1 cellular context compared by ENCODE assay signal in the genomic region with DNA sequence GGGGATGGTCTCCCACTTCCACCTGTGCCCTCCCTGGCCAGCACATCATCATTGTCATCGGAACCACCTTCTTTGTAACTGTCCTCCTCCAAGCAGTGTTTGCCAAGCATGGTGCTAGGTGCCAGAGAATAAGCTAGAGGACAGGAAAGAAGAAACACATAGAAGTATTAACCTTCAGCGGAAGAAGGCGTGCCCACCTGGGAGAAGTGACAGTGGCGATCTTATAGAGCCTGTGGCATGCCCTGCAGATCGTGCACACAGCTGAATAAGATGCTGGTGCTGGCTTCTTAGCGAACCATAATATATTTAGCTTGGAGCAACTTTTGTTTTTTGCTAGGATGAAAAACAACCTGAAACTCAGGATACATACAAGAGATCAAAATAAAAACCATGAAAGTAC.
TF ChIP-seq lines count a peak whose summit lies in the region.

No MANE protein-coding gene starts in this region.

TF ChIP-seq in HEK293T, 16 proteins besides CTCF, POLR2A, EP300 and RAD21 (continued from another document):
- no peak for TF ChIP-seq NFRKB (IDR thresholded peaks at IDR 0.05)
- TF ChIP-seq CTBP1 (IDR thresholded peaks at IDR 0.05; ENCODE audit: borderline replicate concordance), result no peak
- no peak for TF ChIP-seq FOXA1 (IDR thresholded peaks at IDR 0.05)
- no peak for TF ChIP-seq ELF4 (IDR thresholded peaks at IDR 0.05)
- TF ChIP-seq TARDBP (IDR thresholded peaks at IDR 0.05), result no peak
- TF ChIP-seq HDGF (IDR thresholded peaks at IDR 0.05; ENCODE audit: borderline replicate concordance), result no peak
